Comparison of ENCODE assay signal across 8 cellular contexts in genomic region chr11:67351275-67352005, GRCh38. TPM values are rescaled to one million over a fixed set of nuclear protein-coding genes. Genes with fewer than 3 reads are reported as not detected.
DNase-seq lines count a peak whose midpoint lies in the region; ATAC-seq, FAIRE-seq and TF ChIP-seq lines count a peak whose summit lies in the region.

No MANE protein-coding gene starts in this region.

- peak; percentile 96 for TF ChIP-seq CTCF in PC-9 (conservative IDR thresholded peaks at IDR 0.05)
- TF ChIP-seq CTCF in neural cell (IDR thresholded peaks at IDR 0.05; ENCODE audit: poor library complexity, severe bottlenecking), result peak; percentile 87
- TF ChIP-seq CTCF in transverse colon (IDR thresholded peaks at IDR 0.05), result peak; percentile 94 to 96 (median 95)

- H3K36me3 ChIP-seq in CD4-positive, alpha-beta memory T cell (ENCODE audit: insufficient read depth, low read length), result peaks cover 3% of the 10 kb centered on the region
- H3K36me3 ChIP-seq in PC-9 (ENCODE audit: low read depth), result no peaks in the 10 kb centered on the region
- no peaks in the 10 kb centered on the region for H3K36me3 ChIP-seq in neural cell (ENCODE audit: insufficient read depth, low read length)
- H3K36me3 ChIP-seq in transverse colon, result no peaks in the 10 kb centered on the region

- intact Hi-C loops in CD4-positive, alpha-beta memory T cell (cut with micrococcal nuclease), result loop anchor here (2.0 kb wide), 3 partner anchors 131 to 453 kb away; partner anchors contain the start of genes AIP and NDUFV1
- intact Hi-C loops in PC-9 (cut with micrococcal nuclease; ENCODE audit: unreplicated experiment) (loop anchor here (2.0 to 5.0 kb wide), 3 partner anchors 116 to 306 kb away; partner anchors contain the start of genes GSTP1 and TMEM134), transverse colon (cut with DNase I; ENCODE audit: low total_unique reads) (no loop called here)

- peak; percentile 0 for TF ChIP-seq POLR2A in transverse colon (IDR thresholded peaks at IDR 0.05)

- CTCF ChIA-PET in CD4-positive, alpha-beta memory T cell (lab: Charles Lee; ENCODE audit: partially characterized antibody), result interaction anchor here (0.6 to 18.4 kb wide), 35 partner anchors 8 to 361 kb away, joined by 3 to 1065 read pairs (median 4); partner anchors contain the start of genes CLCF1, PITPNM1, PPP1CA and RAD9A
- CTCF ChIA-PET in PC-9 (lab: Charles Lee), result interaction anchor here (0.5 to 4.1 kb wide), 9 partner anchors 19 to 687 kb away, joined by 3 to 55 read pairs (median 5); no protein-coding TSS in a partner anchor

- in situ Hi-C loops in transverse colon (cut with MboI; ENCODE audit: low pct_ligation_motif_present in 1 of 4, low pct_unique_long_range_greater_than_20kb in 1 of 4, low sequenced_read_pairs in 3 of 4), result no loop called here

- H3K4me3 Mint-ChIP-seq in CD4-positive, alpha-beta memory T cell, result peak overlapping the region; percentile 68 to 85 (median 75)

- peak; percentile 67 to 69 (median 68) for DNase-seq in CD4-positive, alpha-beta memory T cell
- peak; percentile 95 for DNase-seq in HTR-8/SVneo (ENCODE audit: insufficient read length, low spot score)
- DNase-seq in PC-9, result peak; percentile 72 to 81
- peak; percentile 50 for DNase-seq in activated T-helper 1 cell treated with Interleukin-2 at 50 U/mL for 16 hours (ENCODE audit: low read depth)
- DNase-seq in fibroblast of gingiva (ENCODE audit: low read depth), result peak; percentile 69
- DNase-seq in transverse colon, result peak; percentile 77

- WGBS in transverse colon (ENCODE audit: low coverage in 1 of 2), 2 donors, result 53% methylated on average over 10 of the region's 11 CpGs; no CpG with 5 or more reads in 1 of the 2 donors

- H3K4me1 Mint-ChIP-seq in CD4-positive, alpha-beta memory T cell, result peaks cover 29 to 60% (median 40%) of the 10 kb centered on the region in 4 donors

- H3K4me1 ChIP-seq in CD4-positive, alpha-beta memory T cell (ENCODE audit: insufficient read depth, low read length), result peaks cover 44% of the 10 kb centered on the region
- peaks cover 69% of the 10 kb centered on the region for H3K4me1 ChIP-seq in PC-9 (replicated peaks; ENCODE audit: insufficient read depth)
- peaks cover 54 to 75% (median 58%) of the 10 kb centered on the region in 4 donors for H3K4me1 ChIP-seq in transverse colon

- no peaks in the 10 kb centered on the region for H3K27me3 ChIP-seq in CD4-positive, alpha-beta memory T cell (ENCODE audit: insufficient read depth, low read length)
- no peaks in the 10 kb centered on the region for H3K27me3 ChIP-seq in PC-9 (ENCODE audit: insufficient read depth, low read depth)
- no peaks in the 10 kb centered on the region for H3K27me3 ChIP-seq in neural cell (ENCODE audit: insufficient read depth, low read depth, low read length)
- H3K27me3 ChIP-seq in transverse colon, result no peaks in the 10 kb centered on the region

- POLR2A ChIA-PET in CD4-positive, alpha-beta memory T cell (lab: Charles Lee; ENCODE audit: partially characterized antibody), result interaction anchor here (0.8 to 11.8 kb wide), 25 partner anchors 8 to 156 kb away, joined by 3 to 449 read pairs (median 5); partner anchors contain the start of genes CDK2AP2, CLCF1, GRK2 and PPP1CA
- POLR2A ChIA-PET in PC-9 (lab: Charles Lee; ENCODE audit: unreplicated experiment), result interaction anchor here (0.5 to 0.7 kb wide), 9 partner anchors 10 to 920 kb away, joined by 3 to 14 read pairs (median 4); partner anchors contain the start of gene C11orf24

- H3K36me3 Mint-ChIP-seq in CD4-positive, alpha-beta memory T cell, result peaks cover 0 to 11% of the 10 kb centered on the region in 2 donors

- H3K9ac ChIP-seq in neural cell (ENCODE audit: low read length), result no peak overlapping the region

- H3F3A ChIP-seq in PC-9 (ENCODE audit: insufficient read depth, low read depth) (peaks cover 67% of the 10 kb centered on the region), neural cell (ENCODE audit: insufficient read depth, low read length, poor library complexity, severe bottlenecking) (no peaks in the 10 kb centered on the region)

- peak overlapping the region; percentile 63 for H3K4me2 ChIP-seq in PC-9
- H3K4me2 ChIP-seq in neural cell (ENCODE audit: low read length), result no peak overlapping the region

- peak overlapping the region; percentile 58 for H3K27ac ChIP-seq in CD4-positive, alpha-beta memory T cell (ENCODE audit: low read depth, low read length)
- H3K27ac ChIP-seq in PC-9, result no peak overlapping the region
- no peak overlapping the region for H3K27ac ChIP-seq in neural cell (ENCODE audit: low read length)
- peak overlapping the region; percentile 96 to 100 (median 99) for H3K27ac ChIP-seq in transverse colon

- no peak for ATAC-seq in HG03139 (IDR thresholded peaks at IDR 0.05; ENCODE audit: unreplicated experiment)

- no peaks in the 10 kb centered on the region for H3K9me2 ChIP-seq in PC-9 (ENCODE audit: insufficient read depth)
- no peaks in the 10 kb centered on the region for H3K9me2 ChIP-seq in neural cell (ENCODE audit: insufficient read depth, low read length)

- H3K9me3 Mint-ChIP-seq in CD4-positive, alpha-beta memory T cell, result no peaks in the 10 kb centered on the region

- H4K20me1 ChIP-seq in PC-9 (ENCODE audit: insufficient read depth) (no peaks in the 10 kb centered on the region), neural cell (ENCODE audit: insufficient read depth) (no peaks in the 10 kb centered on the region)

- FAIRE-seq in HTR-8/SVneo (lab: Jason Lieb, UNC), result peak; percentile 31

- peak overlapping the region; percentile 84 to 99 (median 95) for H3K27ac Mint-ChIP-seq in CD4-positive, alpha-beta memory T cell

- BruUV-seq in PC-9 (replicated peaks; lab: Mats Ljungman, UMichigan), result no TSS peak

- H3K27me3 Mint-ChIP-seq in CD4-positive, alpha-beta memory T cell, result no peaks in the 10 kb centered on the region

- TF ChIP-seq EP300 in neural cell (conservative IDR thresholded peaks at IDR 0.05; ENCODE audit: poor library complexity, severe bottlenecking), result no peak
- TF ChIP-seq EP300 in transverse colon (IDR thresholded peaks at IDR 0.05; ENCODE audit: low read depth), result no peak

- no peaks in the 10 kb centered on the region for H3K9me3 ChIP-seq in CD4-positive, alpha-beta memory T cell (ENCODE audit: control insufficient read depth in 1 of 2, low read length in 2 of 2)
- no peaks in the 10 kb centered on the region for H3K9me3 ChIP-seq in PC-9 (ENCODE audit: insufficient read depth, low read depth)
- H3K9me3 ChIP-seq in neural cell (ENCODE audit: low read length), result no peaks in the 10 kb centered on the region
- no peaks in the 10 kb centered on the region for H3K9me3 ChIP-seq in transverse colon

- TF ChIP-seq RAD21 in neural cell (conservative IDR thresholded peaks at IDR 0.05), result peak; percentile 73

- H2AFZ ChIP-seq in PC-9, result no peak overlapping the region
- no peak overlapping the region for H2AFZ ChIP-seq in neural cell (ENCODE audit: low read depth, low read length)

- H3K79me2 ChIP-seq in PC-9 (ENCODE audit: low read depth) (peaks cover 48% of the 10 kb centered on the region), neural cell (replicated peaks; ENCODE audit: insufficient read depth, low read length) (no peaks in the 10 kb centered on the region)

- no peak overlapping the region for H3K4me3 ChIP-seq in CD4-positive, alpha-beta memory T cell (ENCODE audit: low read length in 2 of 2)
- no peak overlapping the region for H3K4me3 ChIP-seq in PC-9
- no peak overlapping the region for H3K4me3 ChIP-seq in neural cell (ENCODE audit: low read length)
- H3K4me3 ChIP-seq in transverse colon, result peak overlapping the region in 1 of 4 donors; percentile 79

TF ChIP-seq in neural cell, 6 proteins besides CTCF, POLR2A, EP300 and RAD21 (continues in another document):
- TF ChIP-seq SMC3 (conservative IDR thresholded peaks at IDR 0.05; ENCODE audit: poor library complexity), result peak; percentile 83

RNA-seq across cellular contexts. Expression of gene POLD4, which starts 1.9 kb away (rescaled TPM):
- 10 to 100 TPM; 87.9 to 91.3 TPM for total RNA-seq in CD4-positive, alpha-beta memory T cell
- polyA plus RNA-seq in CD4-positive, alpha-beta memory T cell, result 10 to 100 TPM; 93.6 to 96.2 TPM
- total RNA-seq in PC-9 (2021) (67.1 and 83.7 TPM in 2 replicates), transverse colon (100 to 1,000 TPM; 261 to 372 (median 319) TPM)
- polyA plus RNA-seq in neural cell, result 6.0 and 6.8 TPM in 2 replicates
- polyA minus RNA-seq in neural cell, result 2.5 and 6.1 TPM in 2 replicates

RNA-seq across cellular contexts. Expression of gene CLCF1, which starts 22.0 kb away (rescaled TPM):
- 1 to 10 TPM; 5.4 to 6.4 TPM for total RNA-seq in CD4-positive, alpha-beta memory T cell
- 1 to 10 TPM in 1 of 2 donors, under 1 TPM in 1; 0.45 to 4.4 TPM for polyA plus RNA-seq in CD4-positive, alpha-beta memory T cell
- 15.9 and 17.0 TPM in 2 replicates for total RNA-seq in PC-9 (2021)
- polyA plus RNA-seq in neural cell, result 0.34 TPM in 1 of 2 replicates, not detected in the other
- polyA minus RNA-seq in neural cell, result not detected in 2 replicates
- 10 to 100 TPM in 1 of 4 donors, 1 to 10 TPM in 3; 1.8 to 46.4 (median 5.8) TPM for total RNA-seq in transverse colon

RNA-seq across cellular contexts. Expression of gene RAD9A, which starts 40.3 kb away (rescaled TPM):
- total RNA-seq in CD4-positive, alpha-beta memory T cell, result 10 to 100 TPM; 51.8 to 55.9 TPM
- polyA plus RNA-seq in CD4-positive, alpha-beta memory T cell, result 1 to 10 TPM; 6.7 to 8.3 TPM
- total RNA-seq in PC-9 (2021), result 62.8 and 79.8 TPM in 2 replicates
- 59.6 and 76.2 TPM in 2 replicates for polyA plus RNA-seq in neural cell
- 38.2 and 44.2 TPM in 2 replicates for polyA minus RNA-seq in neural cell
- total RNA-seq in transverse colon, result 100 to 1,000 TPM in 2 of 4 donors, 10 to 100 TPM in 2; 37.8 to 470 (median 95.3) TPM

RNA-seq across cellular contexts. Expression of gene SSH3, which starts 48.1 kb away (rescaled TPM):
- 10 to 100 TPM; 22.5 to 26.3 TPM for total RNA-seq in CD4-positive, alpha-beta memory T cell
- 1 to 10 TPM in 1 of 2 donors, under 1 TPM in 1; 0.79 to 6.5 TPM for polyA plus RNA-seq in CD4-positive, alpha-beta memory T cell
- total RNA-seq in PC-9 (2021), result 97.8 and 124 TPM in 2 replicates
- 0.89 and 1.4 TPM in 2 replicates for polyA plus RNA-seq in neural cell
- 3.4 TPM in 1 of 2 replicates, not detected in the other for polyA minus RNA-seq in neural cell
- total RNA-seq in transverse colon, result 100 to 1,000 TPM in 2 of 4 donors, 10 to 100 TPM in 2; 73.0 to 174 (median 123) TPM

RNA-seq across cellular contexts. Expression of gene PPP1CA, which starts 50.2 kb away (rescaled TPM):
- 100 to 1,000 TPM; 159 to 161 TPM for total RNA-seq in CD4-positive, alpha-beta memory T cell
- polyA plus RNA-seq in CD4-positive, alpha-beta memory T cell, result 100 to 1,000 TPM; 474 to 774 TPM
- total RNA-seq in PC-9 (2021), result 306 and 351 TPM in 2 replicates
- 102 and 106 TPM in 2 replicates for polyA plus RNA-seq in neural cell
- polyA minus RNA-seq in neural cell, result 77.7 and 83.8 TPM in 2 replicates
- 100 to 1,000 TPM in 3 of 4 donors, 10 to 100 TPM in 1; 83.0 to 251 (median 163) TPM for total RNA-seq in transverse colon

Comparison
In these comparisons a context has a peak if more than half of its experiments do, and no peak if none do; other contexts are left out.
1. H3K27ac ChIP-seq: peak in CD4-positive, alpha-beta memory T cell (single experiment) and transverse colon (4 of 4); none in PC-9 (single experiment) and neural cell (single experiment).
2. Peak in every context shown above with its lines, with median percentiles within 50 percentile points of each other: DNase-seq and CTCF ChIP-seq.